8 cellular contexts compared by ENCODE assay signal in genomic region chr15:68277605-68278344, GRCh38. TPM values are rescaled to one million over a fixed set of nuclear protein-coding genes. Genes with fewer than 3 reads are reported as not detected.
DNase-seq lines count a peak whose midpoint lies in the region; ATAC-seq, FAIRE-seq and TF ChIP-seq lines count a peak whose summit lies in the region.

TSS of gene FEM1B (plus strand) at chr15:68277745. CDS start at chr15:68278418, 673 bp downstream.

- peak within 1 kb of the TSS; percentile 99 for H3K27ac ChIP-seq in WERI-Rb-1
- H3K27ac ChIP-seq in breast epithelium, result peak within 1 kb of the TSS; percentile 98 to 100
- peak within 1 kb of the TSS; percentile 97 for H3K27ac ChIP-seq in iPS-20b (ENCODE audit: low read length)
- H3K27ac ChIP-seq in small intestine (ENCODE audit: low read depth in 1 of 2, low read length in 1 of 2), result peak within 1 kb of the TSS; percentile 90 to 95

- H3K4me3 ChIP-seq in AG04449 (ENCODE audit: low read depth, low read length) (peak within 1 kb of the TSS; percentile 99), WERI-Rb-1 (ENCODE audit: low read depth, low read length) (peak within 1 kb of the TSS; percentile 70), breast epithelium (peak within 1 kb of the TSS; percentile 70 to 92 (median 90)), iPS-20b (ENCODE audit: low read length) (peak within 1 kb of the TSS; percentile 98), small intestine (ENCODE audit: low read depth in 1 of 2, low read length in 2 of 2) (peak within 1 kb of the TSS; percentile 72 to 88)

- DNase-seq in AG04449 (ENCODE audit: low read depth, low spot score) (peak; percentile 56), NCI-H2227 (lab: John Stamatoyannopoulos, UW; ENCODE audit: unreplicated experiment) (peak; percentile 90), WERI-Rb-1 (peak; percentile 91), breast epithelium (ENCODE audit: low spot score in 2 of 2) (peak; percentile 88 to 90), small intestine (peak; percentile 94)

- H3K27me3 ChIP-seq in WERI-Rb-1 (ENCODE audit: insufficient read depth, low read depth, severe bottlenecking) (no peaks in the 10 kb centered on the region), breast epithelium (no peaks in the 10 kb centered on the region), iPS-20b (ENCODE audit: insufficient read depth, low read length) (no peaks in the 10 kb centered on the region), small intestine (ENCODE audit: control insufficient read depth in 2 of 2, insufficient read depth in 2 of 2, low read length in 2 of 2) (no peaks in the 10 kb centered on the region)

- TF ChIP-seq CTCF in AG04449 (IDR thresholded peaks at IDR 0.05; ENCODE audit: insufficient read depth, low read length, missing control alignments) (no peak), WERI-Rb-1 (IDR thresholded peaks at IDR 0.05; ENCODE audit: low read depth, low read length) (no peak), breast epithelium (IDR thresholded peaks at IDR 0.05) (peak in 1 of 3 donors; percentile 32)

- H3K4me1 ChIP-seq in breast epithelium, result peaks cover 8 to 33% of the 10 kb centered on the region in 2 donors
- peaks cover 28% of the 10 kb centered on the region for H3K4me1 ChIP-seq in iPS-20b (ENCODE audit: insufficient read depth, low read length)
- peaks cover 1 to 9% of the 10 kb centered on the region in 2 donors for H3K4me1 ChIP-seq in small intestine (ENCODE audit: control insufficient read depth in 2 of 2, insufficient read depth in 1 of 2, low read depth in 1 of 2, low read length in 1 of 2)

- H3K9me3 ChIP-seq in WERI-Rb-1 (ENCODE audit: severe bottlenecking) (no peaks in the 10 kb centered on the region), breast epithelium (no peaks in the 10 kb centered on the region), iPS-20b (ENCODE audit: insufficient read depth, low read depth, low read length) (no peaks in the 10 kb centered on the region), small intestine (ENCODE audit: control insufficient read depth, low read depth) (no peaks in the 10 kb centered on the region)

- CTCF ChIA-PET in AG04449 (lab: Yijun Ruan, JAX), result interaction anchor here (0.8 to 13.7 kb wide), 2 partner anchors 25 to 29 kb away, joined by 3 to 134 read pairs; no protein-coding TSS in a partner anchor

- 0% methylated on average over 63 to 85 of the region's 85 CpGs for WGBS in small intestine, 3 donors

- FAIRE-seq in small intestine (lab: Jason Lieb, UNC), result no peak

- peak; percentile 44 for TF ChIP-seq POLR2A in breast epithelium (IDR thresholded peaks at IDR 0.05)

- POLR2A ChIA-PET in AG04449 (lab: Yijun Ruan, JAX), result interaction anchor here (0.7 to 1.4 kb wide), 8 partner anchors 21 to 541 kb away, joined by 3 to 5 read pairs (median 4); partner anchors contain the start of gene CLN6

- intact Hi-C loops in breast epithelium (cut with DNase I; ENCODE audit: low total_unique reads), result no loop called here

- ATAC-seq in GM18907 (IDR thresholded peaks at IDR 0.05; ENCODE audit: unreplicated experiment) (peak; percentile 80), HG03139 (IDR thresholded peaks at IDR 0.05; ENCODE audit: unreplicated experiment) (peak; percentile 79)

- H3K9ac ChIP-seq in iPS-20b (ENCODE audit: low read depth, low read length), result peak within 1 kb of the TSS; percentile 97

- H3K36me3 ChIP-seq in WERI-Rb-1, result peaks cover 31% of the 10 kb centered on the region
- no peaks in the 10 kb centered on the region for H3K36me3 ChIP-seq in breast epithelium
- H3K36me3 ChIP-seq in iPS-20b (ENCODE audit: insufficient read depth, low read depth, low read length), result peaks cover 2% of the 10 kb centered on the region; the same call in 1 of the 2 replicates
- no peaks in the 10 kb centered on the region for H3K36me3 ChIP-seq in small intestine (ENCODE audit: control insufficient read depth in 2 of 2, insufficient read depth in 2 of 2, low read length in 2 of 2)

RNA-seq across cellular contexts. Expression of gene FEM1B, which starts in this region (rescaled TPM):
- total RNA-seq in breast epithelium, result 10 to 100 TPM; 48.5 to 82.7 (median 60.0) TPM
- polyA plus RNA-seq in small intestine, result 10 to 100 TPM; 11.3 to 14.9 (median 12.3) TPM

Comparison
In these comparisons a context has a peak if more than half of its experiments do, and no peak if none do; other contexts are left out.
1. Peak in every context shown above with its lines: DNase-seq, ATAC-seq, H3K4me3 ChIP-seq and H3K27ac ChIP-seq.